In genomic region chr6:25942561-25943147, GRCh38 we compare ENCODE assay signal across 10 cellular contexts. TPM values are rescaled to one million over a fixed set of nuclear protein-coding genes. Genes with fewer than 3 reads are reported as not detected.
DNase-seq lines count a peak whose midpoint lies in the region; ATAC-seq, FAIRE-seq and TF ChIP-seq lines count a peak whose summit lies in the region.
"Had no signal": no experiment of that assay in that cellular context is flagged by ENCODE, and none has a peak within 500 bp of the region (broad histone marks: within the 10 kb centered on the region; RNA-seq: fewer than 3 reads in every experiment).

No MANE protein-coding gene starts in this region.

- H3K27me3 Mint-ChIP-seq in CD4-positive, alpha-beta memory T cell, result peaks cover 0 to 2% of the 10 kb centered on the region in 2 donors
- H3K27me3 Mint-ChIP-seq in H9 (ENCODE audit: low read depth), result no peaks in the 10 kb centered on the region

- H4K8ac ChIP-seq in H9 (replicated peaks; ENCODE audit: insufficient read length, low read depth, low read length), result no peak overlapping the region
- no peak overlapping the region for H4K8ac ChIP-seq in H1 (ENCODE audit: extremely low read depth, insufficient read depth, low read length)

- H3K4ac ChIP-seq in H9 (ENCODE audit: low read depth, low read length) (no peak overlapping the region), H1 (replicated peaks; ENCODE audit: insufficient read length, low read depth, low read length) (no peak overlapping the region)

- no peaks in the 10 kb centered on the region for H3K36me3 ChIP-seq in CD4-positive, alpha-beta memory T cell (ENCODE audit: insufficient read depth, low read length)
- H3K36me3 ChIP-seq in OCI-LY3 (replicated peaks; ENCODE audit: low read depth, low read length), result no peaks in the 10 kb centered on the region
- H3K36me3 ChIP-seq in H1 (ENCODE audit: control insufficient read depth in 2 of 4, insufficient read depth in 4 of 4, low read length in 3 of 4), result no peaks in the 10 kb centered on the region; a peak in 1 of 8 replicates
- no peaks in the 10 kb centered on the region for H3K36me3 ChIP-seq in prostate gland

- no peaks in the 10 kb centered on the region for H3K9me3 ChIP-seq in CD4-positive, alpha-beta memory T cell (ENCODE audit: control insufficient read depth in 1 of 2, low read length in 2 of 2)
- H3K9me3 ChIP-seq in H9 (ENCODE audit: control insufficient read depth, low read depth, low read length) (no peaks in the 10 kb centered on the region), OCI-LY3 (ENCODE audit: insufficient read depth, low read length) (no peaks in the 10 kb centered on the region), H1 (ENCODE audit: insufficient read depth in 2 of 2, low read depth in 1 of 2, low read length in 1 of 2) (peaks cover 0 to 8% of the 10 kb centered on the region in 2 experiments; a peak in 2 of 4 replicates), prostate gland (no peaks in the 10 kb centered on the region)

- H3K27me3 ChIP-seq in CD4-positive, alpha-beta memory T cell (ENCODE audit: insufficient read depth, low read length), result no peaks in the 10 kb centered on the region
- H3K27me3 ChIP-seq in H9 (ENCODE audit: insufficient read depth, low read length) (no peaks in the 10 kb centered on the region), OCI-LY3 (ENCODE audit: low read depth, low read length) (peaks cover 6% of the 10 kb centered on the region), H1 (replicated peaks in 1 of 4; ENCODE audit: control insufficient read depth in 3 of 4, extremely low read depth in 1 of 4, insufficient read depth in 3 of 4, low read length in 3 of 4) (no peaks in the 10 kb centered on the region), prostate gland (replicated peaks; ENCODE audit: insufficient read depth) (no peaks in the 10 kb centered on the region)

- TF ChIP-seq CTCF in H9 (conservative IDR thresholded peaks at IDR 0.05) (peak; percentile 65), OCI-LY3 (IDR thresholded peaks at IDR 0.05; ENCODE audit: low read depth, low read length) (peak; percentile 73), H1 (IDR thresholded peaks at IDR 0.05; ENCODE audit: control extremely low read depth in 1 of 3, insufficient read depth in 1 of 3, low read depth in 1 of 3, low read length in 3 of 3) (peak in 2 of 3 experiments; percentile 49 to 58; a peak in 2 of 4 replicates), prostate gland (IDR thresholded peaks at IDR 0.05) (peak in 3 of 4 experiments; percentile 13 to 41 (median 30))

- TF ChIP-seq RAD21 in H1 (IDR thresholded peaks at IDR 0.05 in 1 of 2, conservative IDR thresholded peaks at IDR 0.05 in 1 of 2; ENCODE audit: low read depth in 2 of 2, low read length in 2 of 2), result peak; percentile 83

- H2AFZ ChIP-seq in H9 (ENCODE audit: low read length), result no peak overlapping the region
- H2AFZ ChIP-seq in OCI-LY3 (ENCODE audit: low read depth, low read length), result no peak overlapping the region
- H2AFZ ChIP-seq in H1 (ENCODE audit: low read length), result no peak overlapping the region

- peaks cover 8 to 21% (median 15%) of the 10 kb centered on the region in 4 donors for H3K4me1 Mint-ChIP-seq in CD4-positive, alpha-beta memory T cell
- no peaks in the 10 kb centered on the region for H3K4me1 Mint-ChIP-seq in H9

- H2BK15ac ChIP-seq in H9 (ENCODE audit: low read depth, low read length), result no peak overlapping the region
- H2BK15ac ChIP-seq in H1 (ENCODE audit: low read length), result no peak overlapping the region

- H3K23me2 ChIP-seq in H9 (ENCODE audit: insufficient read length, low read depth, low read length, poor library complexity, severe bottlenecking) (no peaks in the 10 kb centered on the region), H1 (ENCODE audit: low read depth, low read length) (no peaks in the 10 kb centered on the region)

- TF ChIP-seq POLR2A in H1 (IDR thresholded peaks at IDR 0.05; ENCODE audit: control extremely low read depth in 1 of 2, low read depth in 2 of 2, low read length in 2 of 2), result no peak
- TF ChIP-seq POLR2A in prostate gland (IDR thresholded peaks at IDR 0.05), result no peak

- WGBS in H9 (ENCODE audit: extremely low coverage, insufficient read length, low lambda C conversion rate), result no CpG with 5 or more reads among the region's 3 CpGs
- whole genome bisulfite sequencing in H1 (ENCODE audit: extremely low coverage in 1 of 2, insufficient coverage in 1 of 2, insufficient read length in 1 of 2, insufficient replicate concordance in 2 of 2, low coverage in 1 of 2, low lambda C conversion rate in 2 of 2, missing lambda C conversion rate in 1 of 2), 2 experiments, result 77% methylated on average over 3 of the region's 3 CpGs; no CpG with 5 or more reads in 1 of the 2 experiments
- WGBS in prostate gland, result 35% methylated on average over 3 of the region's 3 CpGs

- H4K20me1 ChIP-seq in H9 (ENCODE audit: control insufficient read depth, insufficient read depth, insufficient read length) (no peaks in the 10 kb centered on the region), OCI-LY3 (ENCODE audit: insufficient read depth, low read length) (no peaks in the 10 kb centered on the region), H1 (replicated peaks in 1 of 2; ENCODE audit: control insufficient read depth in 1 of 2, insufficient read depth in 2 of 2, low read length in 2 of 2) (no peaks in the 10 kb centered on the region)

- peak in 4 of 5 donors; percentile 27 to 40 (median 32) for DNase-seq in CD4-positive, alpha-beta memory T cell
- DNase-seq in H9 (no peak), H1 (ENCODE audit: low read depth in 1 of 2, low spot score in 2 of 2) (no peak), prostate gland (ENCODE audit: low spot score) (no peak), substantia nigra (lab: John Stamatoyannopoulos, UW) (no peak)
- DNase-seq in activated CD8-positive, alpha-beta memory T cell treated with anti-CD3 and anti-CD28 coated beads, Interleukin-2, amount 50 U/mL, for 4 hours, result no peak

- H4K91ac ChIP-seq in H9 (ENCODE audit: insufficient read length, low read depth, low read length), result no peak overlapping the region
- H4K91ac ChIP-seq in H1 (replicated peaks; ENCODE audit: insufficient read length, low read length), result no peak overlapping the region

- H3K79me1 ChIP-seq in H9 (ENCODE audit: insufficient read depth, low read depth, low read length, poor library complexity, severe bottlenecking) (no peaks in the 10 kb centered on the region), H1 (ENCODE audit: low read depth, low read length) (no peaks in the 10 kb centered on the region)

- H3K4me2 ChIP-seq in H9 (ENCODE audit: insufficient read depth, insufficient read length, low read length), result no peak overlapping the region
- no peak overlapping the region for H3K4me2 ChIP-seq in OCI-LY3 (ENCODE audit: low read length)
- no peak overlapping the region for H3K4me2 ChIP-seq in H1 (ENCODE audit: insufficient read depth in 1 of 2, low read depth in 2 of 2, low read length in 2 of 2)

- no peak overlapping the region for H3T11ph ChIP-seq in H9 (ENCODE audit: low read length)

- H3K56ac ChIP-seq in H9 (ENCODE audit: insufficient read length, low read depth, low read length) (no peak overlapping the region), H1 (replicated peaks; ENCODE audit: insufficient read length, low read depth, low read length) (no peak overlapping the region)

- no peak for ATAC-seq in HG03139 (IDR thresholded peaks at IDR 0.05; ENCODE audit: unreplicated experiment)

- no peak for TF ChIP-seq EP300 in H1 (IDR thresholded peaks at IDR 0.05; ENCODE audit: borderline replicate concordance in 1 of 2, low read depth in 2 of 2, low read length in 2 of 2)

- no peaks in the 10 kb centered on the region for H3K36me3 Mint-ChIP-seq in CD4-positive, alpha-beta memory T cell
- peaks cover 4 to 14% (median 10%) of the 10 kb centered on the region in 3 experiments; a peak in 5 of 7 replicates for H3K36me3 Mint-ChIP-seq in H9 (ENCODE audit: insufficient read depth in 1 of 3, low read depth in 3 of 3)
- H3K36me3 Mint-ChIP-seq: immature natural killer cell had no signal

- H3K9me3 Mint-ChIP-seq in CD4-positive, alpha-beta memory T cell, result peaks cover 0 to 9% (median under 1%) of the 10 kb centered on the region in 8 donors
- H3K9me3 Mint-ChIP-seq in H9, result peaks cover 10 to 12% of the 10 kb centered on the region in 2 experiments

- CTCF ChIA-PET in CD4-positive, alpha-beta memory T cell (lab: Charles Lee; ENCODE audit: partially characterized antibody), result interaction anchor here (1.0 to 1.5 kb wide), 4 partner anchors 155 to 224 kb away, joined by 3 to 9 read pairs (median 5); no protein-coding TSS in a partner anchor
- CTCF ChIA-PET in H1 (lab: Charles Lee; ENCODE audit: partially characterized antibody), result interaction anchor here (0.7 to 2.3 kb wide), 8 partner anchors 12 to 225 kb away, joined by 3 to 8 read pairs (median 3); partner anchors contain the start of genes SLC17A2 and SLC17A4

- FAIRE-seq in H1 (lab: Jason Lieb, UNC), result no peak

- H3K27ac ChIP-seq in CD4-positive, alpha-beta memory T cell (ENCODE audit: low read depth, low read length), result no peak overlapping the region
- no peak overlapping the region for H3K27ac ChIP-seq in H9 (ENCODE audit: insufficient read length, low read depth, low read length)
- no peak overlapping the region for H3K27ac ChIP-seq in OCI-LY3 (ENCODE audit: low read length)
- no peak overlapping the region for H3K27ac ChIP-seq in H1 (ENCODE audit: low read depth, low read length)
- H3K27ac ChIP-seq in prostate gland, result no peak overlapping the region
- H3K27ac ChIP-seq in substantia nigra (ENCODE audit: low read depth, low read length, poor library complexity, severe bottlenecking), result no peak overlapping the region

- no peak overlapping the region for H3K18ac ChIP-seq in H9 (ENCODE audit: insufficient read length, low read depth, low read length)
- no peak overlapping the region for H3K18ac ChIP-seq in H1 (ENCODE audit: extremely low read depth, low read length)

- intact Hi-C loops in CD4-positive, alpha-beta memory T cell (cut with micrococcal nuclease), result loop anchor here (1.0 to 5.0 kb wide), 4 partner anchors 154 to 720 kb away; no protein-coding TSS in a partner anchor
- intact Hi-C loops in prostate gland (cut with DNase I), result no loop called here

- H3K79me2 ChIP-seq in H9 (ENCODE audit: insufficient read depth, low read length) (no peaks in the 10 kb centered on the region), OCI-LY3 (ENCODE audit: low read length) (no peaks in the 10 kb centered on the region), H1 (ENCODE audit: control insufficient read depth in 1 of 2, insufficient read depth in 2 of 2, low read length in 2 of 2) (no peaks in the 10 kb centered on the region)

- POLR2A ChIA-PET in CD4-positive, alpha-beta memory T cell (lab: Charles Lee; ENCODE audit: partially characterized antibody), result no interaction called here
- POLR2A ChIA-PET in H1 (lab: Charles Lee; ENCODE audit: partially characterized antibody), result no interaction called here

- H2AK5ac ChIP-seq in H9 (ENCODE audit: insufficient read length, low read length) (no peak overlapping the region), H1 (ENCODE audit: low read depth, low read length) (no peak overlapping the region)

- H3K14ac ChIP-seq in H9 (ENCODE audit: insufficient read depth, low read length), result no peak overlapping the region
- no peak overlapping the region for H3K14ac ChIP-seq in H1 (ENCODE audit: insufficient read length)

- H3K9ac ChIP-seq in H9 (ENCODE audit: extremely low read depth, insufficient read length, low read length) (no peak overlapping the region), OCI-LY3 (ENCODE audit: low read length) (no peak overlapping the region), H1 (replicated peaks in 1 of 4; ENCODE audit: extremely low read depth in 1 of 4, low read depth in 3 of 4, low read length in 3 of 4) (no peak overlapping the region)

- H2BK5ac ChIP-seq in H9 (ENCODE audit: insufficient read length, low read length), result no peak overlapping the region
- H2BK5ac ChIP-seq in H1 (ENCODE audit: low read depth, low read length), result no peak overlapping the region

- H4K5ac ChIP-seq in H9 (ENCODE audit: insufficient read length, low read depth, low read length) (no peak overlapping the region), H1 (ENCODE audit: insufficient read length, low read depth, low read length) (no peak overlapping the region)

- H3K23ac ChIP-seq in H9 (ENCODE audit: insufficient read length, low read depth, low read length) (no peak overlapping the region), H1 (ENCODE audit: insufficient read length) (no peak overlapping the region)

- H2BK20ac ChIP-seq in H9 (ENCODE audit: low read depth, low read length, poor library complexity, severe bottlenecking), result no peak overlapping the region
- H2BK20ac ChIP-seq in H1 (ENCODE audit: low read length), result no peak overlapping the region

- H3K4me1 ChIP-seq in CD4-positive, alpha-beta memory T cell (ENCODE audit: insufficient read depth, low read length), result peaks cover 9% of the 10 kb centered on the region
- no peaks in the 10 kb centered on the region for H3K4me1 ChIP-seq in H9 (ENCODE audit: insufficient read depth, low read length)
- H3K4me1 ChIP-seq in OCI-LY3 (ENCODE audit: low read length), result peaks cover 9% of the 10 kb centered on the region
- H3K4me1 ChIP-seq in H1 (replicated peaks in 1 of 4; ENCODE audit: control insufficient read depth in 3 of 4, insufficient read depth in 4 of 4, low read length in 3 of 4), result no peaks in the 10 kb centered on the region
- H3K4me1 ChIP-seq in prostate gland (replicated peaks), result no peaks in the 10 kb centered on the region

- no peak overlapping the region for H3K4me3 ChIP-seq in CD4-positive, alpha-beta memory T cell (ENCODE audit: low read length in 2 of 2)
- H3K4me3 ChIP-seq in OCI-LY3 (ENCODE audit: low read length) (no peak overlapping the region), H1 (ENCODE audit: extremely low read depth in 1 of 4, insufficient read depth in 2 of 4, low read depth in 3 of 4, low read length in 4 of 4) (no peak overlapping the region), prostate gland (no peak overlapping the region)

- H2BK12ac ChIP-seq in H9 (ENCODE audit: insufficient read length, low read depth, low read length) (no peak overlapping the region), H1 (ENCODE audit: low read depth, low read length) (no peak overlapping the region)

- H2BK120ac ChIP-seq in H9 (ENCODE audit: low read depth, low read length, poor library complexity, severe bottlenecking), result no peak overlapping the region
- no peak overlapping the region for H2BK120ac ChIP-seq in H1 (replicated peaks; ENCODE audit: low read depth, low read length)

- H3K4me3 Mint-ChIP-seq in CD4-positive, alpha-beta memory T cell, result no peak overlapping the region
- H3K4me3 Mint-ChIP-seq in H9, result no peak overlapping the region
- H3K4me3 Mint-ChIP-seq: immature natural killer cell had no signal

- H3K27ac Mint-ChIP-seq in CD4-positive, alpha-beta memory T cell, result no peak overlapping the region
- H3K27ac Mint-ChIP-seq in H9, result no peak overlapping the region
- H3K27ac Mint-ChIP-seq: immature natural killer cell had no signal

RNA-seq across cellular contexts. Expression of gene SLC17A2, which starts 12.2 kb away (rescaled TPM):
- not detected for total RNA-seq in CD4-positive, alpha-beta memory T cell
- polyA plus RNA-seq in CD4-positive, alpha-beta memory T cell, result not detected
- not detected in 2 replicates for total RNA-seq in H9 (2021)
- not detected in 2 replicates for total RNA-seq in H1 (2021; fragmentation: NEBNext Ultra II Directional; extraction: Animal tissue kit (Norgen Biotek cat#: 25700))
- not detected in 2 replicates for polyA plus RNA-seq in H1 (2011; rRNA removed)
- polyA plus RNA-seq in H1 (2011; cell fraction: cytosol; rRNA removed), result not detected
- polyA plus RNA-seq in H1 (2011; cell fraction: nucleus; rRNA removed), result not detected
- not detected in 4 replicates for polyA plus RNA-seq in H1 (2012, experiment 1 of 2)
- polyA plus RNA-seq in H1 (2012, experiment 2 of 2), result not detected
- not detected for polyA plus RNA-seq in H1 (2013, experiment 1 of 2)
- not detected for polyA plus RNA-seq in H1 (2013, experiment 2 of 2)
- polyA minus RNA-seq in H1 (2011; rRNA and poly(A)+ RNA removed), result not detected in 2 replicates
- polyA minus RNA-seq in H1 (2011; cell fraction: cytosol; rRNA and poly(A)+ RNA removed), result not detected
- polyA minus RNA-seq in H1 (2011; cell fraction: nucleus; rRNA and poly(A)+ RNA removed), result not detected
- total RNA-seq in prostate gland, result not detected
- total RNA-seq: LHCN-M2 had no signal
- polyA plus RNA-seq: immature natural killer cell had no signal

RNA-seq across cellular contexts. Expression of gene TRIM38, which starts 19.9 kb away (rescaled TPM):
- total RNA-seq in CD4-positive, alpha-beta memory T cell, result 10 to 100 TPM; 37.7 TPM
- polyA plus RNA-seq in CD4-positive, alpha-beta memory T cell, result 10 to 100 TPM in 1 of 2 donors, 1 to 10 TPM in 1; 4.5 to 10.0 TPM
- total RNA-seq in H9 (2021), result 0.55 and 0.61 TPM in 2 replicates
- total RNA-seq in H1 (2021; fragmentation: NEBNext Ultra II Directional; extraction: Animal tissue kit (Norgen Biotek cat#: 25700)), result 0.27 and 0.43 TPM in 2 replicates
- polyA plus RNA-seq in H1 (2011; rRNA removed), result 0.25 and 0.56 TPM in 2 replicates
- polyA plus RNA-seq in H1 (2011; cell fraction: cytosol; rRNA removed), result 0.44 TPM
- polyA plus RNA-seq in H1 (2011; cell fraction: nucleus; rRNA removed), result 0.54 TPM
- polyA plus RNA-seq in H1 (2012, experiment 1 of 2), result 0.48 to 0.77 TPM (median 0.66 TPM) in 4 replicates
- 0.07 TPM for polyA plus RNA-seq in H1 (2012, experiment 2 of 2)
- 0.32 TPM for polyA plus RNA-seq in H1 (2013, experiment 1 of 2)
- 0.29 TPM for polyA plus RNA-seq in H1 (2013, experiment 2 of 2)
- polyA minus RNA-seq in H1 (2011; rRNA and poly(A)+ RNA removed), result 0.91 and 1.3 TPM in 2 replicates
- 0.29 TPM for polyA minus RNA-seq in H1 (2011; cell fraction: cytosol; rRNA and poly(A)+ RNA removed)
- 1.9 TPM for polyA minus RNA-seq in H1 (2011; cell fraction: nucleus; rRNA and poly(A)+ RNA removed)
- 10 to 100 TPM in 1 of 2 donors, 1 to 10 TPM in 1; 8.7 to 12.0 TPM for total RNA-seq in prostate gland

Comparison
In these comparisons a context has a peak if more than half of its experiments do, and no peak if none do; other contexts are left out.
1. DNase-seq: peak in CD4-positive, alpha-beta memory T cell (4 of 5); none in H9 (single experiment), H1 (0 of 2), prostate gland (single experiment), substantia nigra (0 of 49) and activated CD8-positive, alpha-beta memory T cell treated with anti-CD3 and anti-CD28 coated beads, Interleukin-2, amount 50 U/mL, for 4 hours (single experiment).
2. Peak in every context shown above with its lines, with median percentiles within 50 percentile points of each other: CTCF ChIP-seq.